In the genomic region with DNA sequence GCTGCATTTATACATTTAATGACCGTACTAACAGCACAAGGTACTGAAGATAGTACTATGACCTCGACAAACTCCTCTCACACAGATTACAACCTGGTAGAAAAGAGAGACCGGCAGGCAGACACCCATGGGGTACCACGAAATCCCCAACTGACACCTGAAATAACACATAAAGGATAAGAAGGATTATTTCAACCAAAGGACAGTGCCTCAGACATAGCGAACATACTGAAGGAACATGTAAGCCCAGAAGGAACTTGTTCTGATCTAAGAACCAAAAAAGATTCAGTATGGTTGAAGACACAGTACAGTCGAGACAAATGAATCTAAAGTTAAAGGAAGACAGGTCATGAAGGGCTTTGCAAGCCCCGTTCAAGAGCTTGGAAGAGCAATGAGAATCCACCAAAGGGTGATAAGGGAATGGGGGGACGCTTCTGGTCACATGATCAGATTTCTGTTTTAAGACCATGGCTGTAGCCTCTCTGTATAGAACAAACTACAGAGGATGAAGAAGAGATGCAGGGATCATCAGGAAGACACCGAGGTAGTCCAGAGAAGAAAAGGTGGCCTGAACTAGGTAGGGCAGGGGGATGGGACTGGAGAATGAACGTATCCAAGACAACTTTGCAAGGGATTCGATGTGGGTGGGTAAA, we compare ENCODE assay signal across 8 cellular contexts. TPM values are rescaled to one million over a fixed set of nuclear protein-coding genes. Genes with fewer than 3 reads are reported as not detected.
A peak's percentile ranks its signal among the peaks of the same experiment; 100 is the strongest.
DNase-seq lines count a peak whose midpoint lies in the region; ATAC-seq, FAIRE-seq and TF ChIP-seq lines count a peak whose summit lies in the region.

No MANE protein-coding gene starts in this region.

- H3K9me2 ChIP-seq in OCI-LY7 (ENCODE audit: insufficient read depth, low read length): no peaks in the 10 kb centered on the region

- no peak for FAIRE-seq in HTR-8/SVneo (lab: Jason Lieb, UNC)

- intact Hi-C loops in OCI-LY7 (cut with micrococcal nuclease; ENCODE audit: unreplicated experiment): loop anchor here (5.0 kb wide), 2 partner anchors 358 to 408 kb away; no protein-coding TSS in a partner anchor

- peaks cover 12% of the 10 kb centered on the region; the same call in 1 of the 2 replicates for H4K20me1 ChIP-seq in OCI-LY7 (ENCODE audit: insufficient read depth, low read length)

- peaks cover 42% of the 10 kb centered on the region for H3K4me1 ChIP-seq in CD8-positive, alpha-beta memory T cell (ENCODE audit: insufficient read depth, low read length)
- peaks cover 46% of the 10 kb centered on the region for H3K4me1 ChIP-seq in OCI-LY7 (ENCODE audit: insufficient read depth, low read length, poor library complexity, severe bottlenecking)

- H3K27me3 Mint-ChIP-seq in CD8-positive, alpha-beta memory T cell: peaks cover 0 to 5% of the 10 kb centered on the region in 2 donors
- H3K27me3 Mint-ChIP-seq in effector memory CD8-positive, alpha-beta T cell: no peaks in the 10 kb centered on the region
- no peaks in the 10 kb centered on the region for H3K27me3 Mint-ChIP-seq in neural crest cell (ENCODE audit: low read depth)

- no TSS peak for BruUV-seq in OCI-LY7 (replicated peaks; lab: Mats Ljungman, UMichigan)

- CTCF ChIA-PET in CD8-positive, alpha-beta memory T cell (lab: Charles Lee): no interaction called here
- CTCF ChIA-PET in OCI-LY7 (lab: Charles Lee; ENCODE audit: unreplicated experiment): no interaction called here

- H3K27me3 ChIP-seq in CD8-positive, alpha-beta memory T cell (ENCODE audit: insufficient read depth, low read length, poor library complexity, severe bottlenecking): no peaks in the 10 kb centered on the region

- peak overlapping the region; percentile 90 for H3K4me3 ChIP-seq in CD8-positive, alpha-beta memory T cell (ENCODE audit: low read length)
- H3K4me3 ChIP-seq in OCI-LY7 (ENCODE audit: low read depth, low read length, poor library complexity, severe bottlenecking): peak overlapping the region; percentile 84

- H3K79me2 ChIP-seq in OCI-LY7 (ENCODE audit: insufficient read depth, low read depth, low read length): peaks cover 73% of the 10 kb centered on the region

- DNase-seq in CD8-positive, alpha-beta memory T cell: no peak
- DNase-seq in OCI-LY7 (ENCODE audit: low spot score) (no peak), neural crest cell (ENCODE audit: low read depth, low spot score) (no peak), DMS153 treated with DMSO at 0.1 percent for 48 hours (lab: John Stamatoyannopoulos, UW; ENCODE audit: unreplicated experiment) (no peak), HTR-8/SVneo (ENCODE audit: insufficient read length, low spot score) (no peak), GM19240 (ENCODE audit: insufficient read length, low spot score) (no peak), DMS79 (lab: John Stamatoyannopoulos, UW) (no peak)
- no peak for DNase-seq in effector memory CD8-positive, alpha-beta T cell

- peaks cover 2% of the 10 kb centered on the region for H3K36me3 ChIP-seq in CD8-positive, alpha-beta memory T cell (ENCODE audit: insufficient read depth, low read length)
- peaks cover 37% of the 10 kb centered on the region for H3K36me3 ChIP-seq in OCI-LY7 (ENCODE audit: insufficient read depth, low read length)

- peak overlapping the region; percentile 78 for H3K27ac ChIP-seq in CD8-positive, alpha-beta memory T cell (ENCODE audit: low read depth, low read length)
- H3K27ac ChIP-seq in OCI-LY7 (ENCODE audit: low read depth, low read length, poor library complexity, severe bottlenecking): peak overlapping the region; percentile 52

- H2AFZ ChIP-seq in OCI-LY7 (ENCODE audit: low read length): peak overlapping the region; percentile 64; the same call in 1 of the 2 replicates

- ATAC-seq in effector memory CD8-positive, alpha-beta T cell (replicated peaks): no peak

- H3K4me2 ChIP-seq in OCI-LY7 (ENCODE audit: low read length): peak overlapping the region; percentile 88

- peaks cover 0 to 26% (median 7%) of the 10 kb centered on the region in 3 donors for H3K36me3 Mint-ChIP-seq in CD8-positive, alpha-beta memory T cell
- H3K36me3 Mint-ChIP-seq in effector memory CD8-positive, alpha-beta T cell (ENCODE audit: insufficient read depth): peaks cover 11% of the 10 kb centered on the region
- H3K36me3 Mint-ChIP-seq in neural crest cell (ENCODE audit: low read depth): no peaks in the 10 kb centered on the region

- peaks cover 47 to 66% (median 61%) of the 10 kb centered on the region in 3 donors for H3K4me1 Mint-ChIP-seq in CD8-positive, alpha-beta memory T cell
- peaks cover 32 to 41% of the 10 kb centered on the region in 2 donors for H3K4me1 Mint-ChIP-seq in effector memory CD8-positive, alpha-beta T cell (ENCODE audit: low read depth in 2 of 2)
- H3K4me1 Mint-ChIP-seq in neural crest cell: peaks cover 47% of the 10 kb centered on the region

- POLR2A ChIA-PET in CD8-positive, alpha-beta memory T cell (lab: Charles Lee): no interaction called here
- POLR2A ChIA-PET in OCI-LY7 (lab: Charles Lee): no interaction called here

- H3K9me3 Mint-ChIP-seq in CD8-positive, alpha-beta memory T cell: no peaks in the 10 kb centered on the region
- no peaks in the 10 kb centered on the region for H3K9me3 Mint-ChIP-seq in effector memory CD8-positive, alpha-beta T cell
- no peaks in the 10 kb centered on the region for H3K9me3 Mint-ChIP-seq in neural crest cell

- TF ChIP-seq CTCF in OCI-LY7 (conservative IDR thresholded peaks at IDR 0.05; ENCODE audit: low read length) (no peak), neural crest cell (conservative IDR thresholded peaks at IDR 0.05) (no peak)

- H3K27ac Mint-ChIP-seq in CD8-positive, alpha-beta memory T cell: peak overlapping the region; percentile 43 to 96 (median 93)
- H3K27ac Mint-ChIP-seq in effector memory CD8-positive, alpha-beta T cell: peak overlapping the region; percentile 86 to 92
- peak overlapping the region; percentile 92 for H3K27ac Mint-ChIP-seq in neural crest cell (ENCODE audit: unreplicated experiment)

- H3K4me3 Mint-ChIP-seq in CD8-positive, alpha-beta memory T cell: peak overlapping the region; percentile 83 to 98 (median 93)
- peak overlapping the region; percentile 93 for H3K4me3 Mint-ChIP-seq in effector memory CD8-positive, alpha-beta T cell
- peak overlapping the region; percentile 94 for H3K4me3 Mint-ChIP-seq in neural crest cell

- H3K9me3 ChIP-seq in CD8-positive, alpha-beta memory T cell (ENCODE audit: low read length): no peaks in the 10 kb centered on the region
- no peaks in the 10 kb centered on the region for H3K9me3 ChIP-seq in OCI-LY7 (ENCODE audit: low read length)

RNA-seq across cellular contexts. Expression of a gene that starts 0.9 kb away (rescaled TPM):
- 10 to 100 TPM; 37.2 to 40.0 TPM for total RNA-seq in CD8-positive, alpha-beta memory T cell
- 22.7 TPM for polyA plus RNA-seq in CD8-positive, alpha-beta memory T cell
- total RNA-seq in OCI-LY7 (2014; rRNA removed; shearing (Covaris generic)): 55.7 and 64.2 TPM in 2 replicates
- total RNA-seq in OCI-LY7 (2022) (72.5 and 75.2 TPM in 2 replicates), neural crest cell (78.8 and 79.8 TPM in 2 replicates)

RNA-seq across cellular contexts. Expression of a gene that starts 26.3 kb away (rescaled TPM):
- 10 to 100 TPM; 50.8 to 54.1 TPM for total RNA-seq in CD8-positive, alpha-beta memory T cell
- polyA plus RNA-seq in CD8-positive, alpha-beta memory T cell: 20.0 TPM
- 51.9 and 64.1 TPM in 2 replicates for total RNA-seq in OCI-LY7 (2014; rRNA removed; shearing (Covaris generic))
- total RNA-seq in OCI-LY7 (2022): 75.1 and 76.2 TPM in 2 replicates
- total RNA-seq in neural crest cell: 9.6 and 9.8 TPM in 2 replicates
